Comparison of ENCODE assay signal across 23 cellular contexts in the genomic region with DNA sequence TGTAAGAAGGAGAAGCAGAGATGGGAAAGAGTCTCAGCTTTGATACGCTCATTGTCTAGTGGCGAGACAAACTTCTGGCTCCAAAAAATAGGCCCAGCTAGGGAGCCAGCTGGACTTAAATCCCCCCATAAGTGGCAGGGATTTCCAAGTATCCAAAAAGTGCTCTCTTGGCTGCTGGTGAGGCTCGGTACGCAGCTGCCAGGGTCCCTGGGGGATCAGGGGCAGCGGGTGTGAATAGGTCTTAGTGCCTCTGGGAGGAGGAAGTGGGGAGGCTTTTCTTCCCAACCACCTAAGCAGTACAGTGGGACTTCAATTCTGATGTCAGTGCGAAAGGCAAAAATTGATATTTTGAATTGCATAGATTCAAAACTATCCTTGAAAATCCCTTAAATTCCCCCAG.
DNase-seq lines count a peak whose midpoint lies in the region; ATAC-seq and TF ChIP-seq lines count a peak whose summit lies in the region.
"Had no signal": no experiment of that assay in that cellular context is flagged by ENCODE, and none has a peak within 500 bp of the region (broad histone marks: within the 10 kb centered on the region; RNA-seq: fewer than 3 reads in every experiment).

No MANE protein-coding gene starts in this region.

- no peaks in the 10 kb centered on the region for H4K20me1 ChIP-seq in Loucy (ENCODE audit: insufficient read depth, low read length, poor library complexity, severe bottlenecking)

- ATAC-seq in gastrocnemius medialis: no peak
- ATAC-seq in psoas muscle: no peak
- ATAC-seq: K562, SK-N-SH treated with all-trans-retinoic acid at 6 μM for 48 hours had no signal

- H3K4me3 ChIP-seq in Loucy (ENCODE audit: low read length, poor library complexity, severe bottlenecking) (peak overlapping the region; percentile 51), gastrocnemius medialis (no peak overlapping the region), psoas muscle (no peak overlapping the region)
- H3K4me3 ChIP-seq: GM23248, K562, Peyer's patch had no signal

- H3K27me3 ChIP-seq in Loucy (ENCODE audit: insufficient read depth, low read length, poor library complexity, severe bottlenecking): no peaks in the 10 kb centered on the region
- H3K27me3 ChIP-seq in gastrocnemius medialis: no peaks in the 10 kb centered on the region
- H3K27me3 ChIP-seq in psoas muscle (ENCODE audit: insufficient read depth in 3 of 3, low read length in 2 of 3): no peaks in the 10 kb centered on the region
- H3K27me3 ChIP-seq: Peyer's patch had no signal

- H3K79me2 ChIP-seq in Loucy (ENCODE audit: insufficient read depth, low read length): peaks cover 10% of the 10 kb centered on the region; the same call in 1 of the 2 replicates

- WGBS in psoas muscle, 3 donors: 28 to 35% (median 32%) methylated on average over 6 of the region's 6 CpGs

- H3K36me3 ChIP-seq in Loucy (ENCODE audit: insufficient read depth, low read length) (no peaks in the 10 kb centered on the region), gastrocnemius medialis (no peaks in the 10 kb centered on the region), psoas muscle (ENCODE audit: insufficient read depth in 1 of 2, low read depth in 1 of 2) (no peaks in the 10 kb centered on the region)
- H3K36me3 ChIP-seq: Peyer's patch had no signal

- DNase-seq in DMS 273 (lab: John Stamatoyannopoulos, UW; ENCODE audit: unreplicated experiment) (peak; percentile 60), NCI-H82 treated with DMSO at 0.1 percent for 48 hours (lab: John Stamatoyannopoulos, UW; ENCODE audit: unreplicated experiment) (peak; percentile 83), osteocyte (ENCODE audit: extremely low spot score, unreplicated experiment) (peak; percentile 54), gastrocnemius medialis (no peak), EL (no peak), psoas muscle (no peak), NK-92 (lab: John Stamatoyannopoulos, UW; ENCODE audit: unreplicated experiment) (no peak)
- DNase-seq: GM23248, H7, Kasumi-1, MV-4-11, NCI-H1105 treated with DMSO at 0.1 percent for 48 hours, NCI-H2029, NCI-H2171, NCI-H345, NCI-H510A treated with DMSO at 0.1 percent for 48 hours, OCI-M1, Peyer's patch, T-helper 2 cell had no signal

- H3K36me3 Mint-ChIP-seq in osteocyte (ENCODE audit: unreplicated experiment): no peaks in the 10 kb centered on the region

- no peak overlapping the region for H3K27ac Mint-ChIP-seq in osteocyte (ENCODE audit: unreplicated experiment)
- H3K27ac Mint-ChIP-seq: B cell had no signal

- in situ Hi-C loops in gastrocnemius medialis (cut with MboI; ENCODE audit: low sequenced_read_pairs in 4 of 4): loop anchor here in 2 of 4 donors (10.0 to 25.0 kb wide), 4 partner anchors 543 to 1011 kb away; no protein-coding TSS in a partner anchor

- H3K27ac ChIP-seq in gastrocnemius medialis: no peak overlapping the region
- no peak overlapping the region for H3K27ac ChIP-seq in psoas muscle
- H3K27ac ChIP-seq: GM23248, Peyer's patch had no signal

- H3K9me3 Mint-ChIP-seq in osteocyte (ENCODE audit: unreplicated experiment): no peaks in the 10 kb centered on the region

- peaks cover 18% of the 10 kb centered on the region for H3F3A ChIP-seq in Loucy (ENCODE audit: low read depth)

- no peaks in the 10 kb centered on the region for H3K4me1 Mint-ChIP-seq in osteocyte (ENCODE audit: unreplicated experiment)
- H3K4me1 Mint-ChIP-seq: B cell had no signal

- H3K9me2 ChIP-seq in Loucy (replicated peaks; ENCODE audit: low read depth, low read length): no peaks in the 10 kb centered on the region

- H3K4me3 Mint-ChIP-seq in osteocyte (ENCODE audit: unreplicated experiment): no peak overlapping the region
- H3K4me3 Mint-ChIP-seq: B cell had no signal

- peak overlapping the region; percentile 70 for H3K4me2 ChIP-seq in Loucy (ENCODE audit: low read depth, low read length, poor library complexity, severe bottlenecking)

- H2AFZ ChIP-seq in Loucy (ENCODE audit: low read length): no peak overlapping the region
- H2AFZ ChIP-seq: GM23248 had no signal

- no peak for TF ChIP-seq POLR2A in gastrocnemius medialis (IDR thresholded peaks at IDR 0.05)

- peak overlapping the region; percentile 70 for H3K9ac ChIP-seq in Loucy (ENCODE audit: low read depth, low read length, poor library complexity, severe bottlenecking)
- H3K9ac ChIP-seq: GM23248 had no signal

- TF ChIP-seq CTCF in Loucy (conservative IDR thresholded peaks at IDR 0.05; ENCODE audit: low read length) (no peak), osteocyte (IDR thresholded peaks at IDR 0.05) (no peak), gastrocnemius medialis (IDR thresholded peaks at IDR 0.05 in 4 of 5, conservative IDR thresholded peaks at IDR 0.05 in 1 of 5) (no peak), psoas muscle (IDR thresholded peaks at IDR 0.05) (no peak)

- no peaks in the 10 kb centered on the region for H3K27me3 Mint-ChIP-seq in osteocyte (ENCODE audit: unreplicated experiment)

- H3K4me1 ChIP-seq in Loucy (ENCODE audit: insufficient read depth, low read length, poor library complexity, severe bottlenecking) (peaks cover 85% of the 10 kb centered on the region), gastrocnemius medialis (no peaks in the 10 kb centered on the region), psoas muscle (no peaks in the 10 kb centered on the region)
- H3K4me1 ChIP-seq: Peyer's patch had no signal

- intact Hi-C loops in gastrocnemius medialis (cut with DNase I; ENCODE audit: low total_unique reads): no loop called here
- intact Hi-C loops in psoas muscle (cut with DNase I): no loop called here

- no peaks in the 10 kb centered on the region for H3K9me3 ChIP-seq in Loucy (ENCODE audit: insufficient read depth, low read depth, low read length)
- H3K9me3 ChIP-seq in gastrocnemius medialis: no peaks in the 10 kb centered on the region
- H3K9me3 ChIP-seq in psoas muscle: no peaks in the 10 kb centered on the region
- H3K9me3 ChIP-seq: Peyer's patch had no signal

Comparison
In these comparisons a context has a peak if more than half of its experiments do, and no peak if none do; other contexts are left out.
1. DNase-seq: peak in DMS 273 (single experiment), NCI-H82 treated with DMSO at 0.1 percent for 48 hours (single experiment) and osteocyte (single experiment); none in gastrocnemius medialis (0 of 2), EL (single experiment), psoas muscle (0 of 2) and NK-92 (single experiment).